In genomic region chr16:49365711-49366509, GRCh38 we compare ENCODE assay signal across 12 cellular contexts.
DNase-seq lines count a peak whose midpoint lies in the region; ATAC-seq, FAIRE-seq and TF ChIP-seq lines count a peak whose summit lies in the region.
"Had no signal": no experiment of that assay in that cellular context is flagged by ENCODE, and none has a peak within 500 bp of the region (broad histone marks: within the 10 kb centered on the region; RNA-seq: fewer than 3 reads in every experiment).

No MANE protein-coding gene starts in this region.

- ATAC-seq in GM18505 (IDR thresholded peaks at IDR 0.05; ENCODE audit: unreplicated experiment) (peak; percentile 88), GM19468 (IDR thresholded peaks at IDR 0.05; ENCODE audit: extremely low read depth, unreplicated experiment) (peak; percentile 72), HG02981 (IDR thresholded peaks at IDR 0.05; ENCODE audit: unreplicated experiment) (peak; percentile 82), HG03439 (IDR thresholded peaks at IDR 0.05; ENCODE audit: unreplicated experiment) (no peak)

- no peak for FAIRE-seq in D721Med (lab: Jason Lieb, UNC)
- FAIRE-seq: colon had no signal

- DNase-seq in NCI-H524 (lab: John Stamatoyannopoulos, UW) (peak; percentile 27 to 57), epidermal melanocyte (ENCODE audit: insufficient read length, low spot score) (no peak), D721Med (ENCODE audit: insufficient read length, low spot score) (no peak)
- no peak for DNase-seq in activated CD4-positive, alpha-beta T cell treated with anti-CD3 and anti-CD28 coated beads for 4 hours
- DNase-seq: activated naive CD4-positive, alpha-beta T cell; NK-92 treated with Interleukin-12 subunit alpha and Interleukin-12 subunit beta, amount 100 ng/mL, for 24 hours; stimulated activated CD8-positive, alpha-beta memory T cell treated with anti-CD3 and anti-CD28 coated beads, Interleukin-4, amount 100 ng/mL, for 48 hours had no signal

- TF ChIP-seq CTCF in D721Med (IDR thresholded peaks at IDR 0.05; ENCODE audit: insufficient read depth, missing control alignments), result no peak

- no peak for TF ChIP-seq POLR2A in GM18505 (IDR thresholded peaks at IDR 0.05; ENCODE audit: borderline replicate concordance, extremely low read depth, insufficient read depth, insufficient read length)

Comparison
In these comparisons a context has a peak if more than half of its experiments do, and no peak if none do; other contexts are left out.
1. DNase-seq: peak in NCI-H524 (2 of 2); none in epidermal melanocyte (single experiment), activated CD4-positive, alpha-beta T cell treated with anti-CD3 and anti-CD28 coated beads for 4 hours (0 of 2) and D721Med (single experiment).